Comparison of ENCODE assay signal across 18 cellular contexts in genomic region chr1:43660355-43660754, GRCh38. TPM values are rescaled to one million over a fixed set of nuclear protein-coding genes. Genes with fewer than 3 reads are reported as not detected.
DNase-seq lines count a peak whose midpoint lies in the region; ATAC-seq, FAIRE-seq and TF ChIP-seq lines count a peak whose summit lies in the region.
"Had no signal": no experiment of that assay in that cellular context is flagged by ENCODE, and none has a peak within 500 bp of the region (broad histone marks: within the 10 kb centered on the region; RNA-seq: fewer than 3 reads in every experiment).

No MANE protein-coding gene starts in this region.

- no peak for TF ChIP-seq EP300 in HepG2 (IDR thresholded peaks at IDR 0.05; ENCODE audit: low read depth in 2 of 2, low read length in 2 of 2)
- TF ChIP-seq EP300 in HepG2 (CRISPR knock-in tag; IDR thresholded peaks at IDR 0.05; ENCODE audit: borderline replicate concordance), result no peak

- H2AFZ ChIP-seq in HepG2 (ENCODE audit: low read length), result no peak overlapping the region

- H3K4me3 ChIP-seq in HUES6 (ENCODE audit: low read depth, low read length), result peak overlapping the region; percentile 36
- H3K4me3 ChIP-seq in iPS-18a (ENCODE audit: low read length), result peak overlapping the region; percentile 28
- no peak overlapping the region for H3K4me3 ChIP-seq in HepG2 (replicated peaks in 1 of 3; ENCODE audit: insufficient read depth in 1 of 3, low read depth in 2 of 3, low read length in 3 of 3)
- H3K4me3 ChIP-seq: BLaER1 treated with 17β-estradiol and CSF1 and Interleukin-3, amounts not matched to agents 10 nM and 100 nM; GM12878 had no signal

- POLR2A ChIA-PET in HepG2 (lab: Yijun Ruan, JAX), result no interaction called here

- no peak overlapping the region for H3K4me2 ChIP-seq in HepG2 (ENCODE audit: low read depth, low read length)
- H3K4me2 ChIP-seq: BLaER1 treated with 17β-estradiol and CSF1 and Interleukin-3, amounts not matched to agents 10 nM and 100 nM had no signal

- H3K27ac ChIP-seq in HUES6 (ENCODE audit: low read depth, low read length) (peak overlapping the region; percentile 82), caudate nucleus (ENCODE audit: low read depth, low read length) (peak overlapping the region; percentile 8), iPS-18a (ENCODE audit: low read length) (peak overlapping the region; percentile 48), HepG2 (ENCODE audit: extremely low read length, insufficient read depth, low read length) (no peak overlapping the region)
- H3K27ac ChIP-seq: BLaER1 treated with 17β-estradiol and CSF1 and Interleukin-3, amounts not matched to agents 10 nM and 100 nM had no signal

- no peaks in the 10 kb centered on the region for H3K9me3 Mint-ChIP-seq in activated naive CD8-positive, alpha-beta T cell treated with anti-CD3 and anti-CD28 coated beads for 36 hours
- H3K9me3 Mint-ChIP-seq: CD8-positive, alpha-beta memory T cell had no signal

- H3K79me2 ChIP-seq in HepG2 (ENCODE audit: insufficient read depth, low read length), result no peaks in the 10 kb centered on the region

- CTCF ChIA-PET in HepG2 (lab: Yijun Ruan, JAX; ENCODE audit: low intra/inter-chr PET ratio, low total read pairs), result no interaction called here

- H3K36me3 ChIP-seq in HUES6 (ENCODE audit: control insufficient read depth, insufficient read depth, low read length), result peaks cover 92% of the 10 kb centered on the region
- peaks cover 67% of the 10 kb centered on the region for H3K36me3 ChIP-seq in iPS-18a (ENCODE audit: control insufficient read depth, low read depth, low read length)
- H3K36me3 ChIP-seq in HepG2 (replicated peaks in 1 of 2; ENCODE audit: control insufficient read depth in 1 of 2, insufficient read depth in 2 of 2, low read length in 2 of 2), result peaks cover 23 to 84% of the 10 kb centered on the region in 2 experiments

- intact Hi-C loops in HepG2 (cut with micrococcal nuclease; ENCODE audit: unreplicated experiment), result no loop called here

- H3K27me3 Mint-ChIP-seq in activated naive CD8-positive, alpha-beta T cell treated with anti-CD3 and anti-CD28 coated beads for 36 hours, result no peaks in the 10 kb centered on the region
- H3K27me3 Mint-ChIP-seq: CD8-positive, alpha-beta memory T cell had no signal

- peaks cover 25% of the 10 kb centered on the region for H3K4me1 ChIP-seq in HUES6 (ENCODE audit: control insufficient read depth, insufficient read depth, low read length)
- H3K4me1 ChIP-seq in iPS-18a (ENCODE audit: control insufficient read depth, low read depth, low read length), result peaks cover 21% of the 10 kb centered on the region
- no peaks in the 10 kb centered on the region for H3K4me1 ChIP-seq in HepG2 (ENCODE audit: insufficient read depth, low read length)
- H3K4me1 ChIP-seq: BLaER1 treated with 17β-estradiol and CSF1 and Interleukin-3, amounts not matched to agents 10 nM and 100 nM had no signal

- no peak for TF ChIP-seq CTCF in HepG2 (CRISPR knock-in tag; IDR thresholded peaks at IDR 0.05)

- BruUV-seq in HepG2 (replicated peaks; lab: Mats Ljungman, UMichigan), result no TSS peak

- H3K4me3 Mint-ChIP-seq in activated naive CD8-positive, alpha-beta T cell treated with anti-CD3 and anti-CD28 coated beads for 36 hours, result no peak overlapping the region
- H3K4me3 Mint-ChIP-seq: CD8-positive, alpha-beta memory T cell had no signal

- peaks cover 27% of the 10 kb centered on the region for H3K36me3 Mint-ChIP-seq in activated naive CD8-positive, alpha-beta T cell treated with anti-CD3 and anti-CD28 coated beads for 36 hours

- no peak overlapping the region for H3K27ac Mint-ChIP-seq in activated naive CD8-positive, alpha-beta T cell treated with anti-CD3 and anti-CD28 coated beads for 36 hours

- H3K27me3 ChIP-seq in HUES6 (ENCODE audit: control insufficient read depth, insufficient read depth, low read length) (no peaks in the 10 kb centered on the region), iPS-18a (ENCODE audit: control insufficient read depth, insufficient read depth, low read length) (no peaks in the 10 kb centered on the region), HepG2 (ENCODE audit: control insufficient read depth in 1 of 2, insufficient read depth in 2 of 2, low read length in 2 of 2) (no peaks in the 10 kb centered on the region)
- H3K27me3 ChIP-seq: BLaER1 treated with 17β-estradiol and CSF1 and Interleukin-3, amounts not matched to agents 10 nM and 100 nM had no signal

- no peak for FAIRE-seq in HepG2 (lab: Jason Lieb, UNC)
- FAIRE-seq: A204.1, GM12878 had no signal

- peak overlapping the region; percentile 46 for H3K9ac ChIP-seq in HUES6 (ENCODE audit: low read length)
- no peak overlapping the region for H3K9ac ChIP-seq in iPS-18a (ENCODE audit: low read length)
- H3K9ac ChIP-seq in HepG2 (ENCODE audit: insufficient read depth, low read depth, low read length), result no peak overlapping the region
- H3K9ac ChIP-seq: BLaER1 treated with 17β-estradiol and CSF1 and Interleukin-3, amounts not matched to agents 10 nM and 100 nM had no signal

- in situ Hi-C loops in HepG2 (cut with HindIII; ENCODE audit: extremely low pct_ligation_motif_present, low pct_unique_long_range_greater_than_20kb), result no loop called here

- H3K9me3 ChIP-seq in HUES6 (ENCODE audit: control insufficient read depth, insufficient read depth, low read depth, low read length) (no peaks in the 10 kb centered on the region), iPS-18a (ENCODE audit: control insufficient read depth, low read depth, low read length) (no peaks in the 10 kb centered on the region), HepG2 (ENCODE audit: low read length) (no peaks in the 10 kb centered on the region)
- H3K9me3 ChIP-seq: BLaER1 treated with 17β-estradiol and CSF1 and Interleukin-3, amounts not matched to agents 10 nM and 100 nM had no signal

- TF ChIP-seq POLR2A in HepG2 (IDR thresholded peaks at IDR 0.05; ENCODE audit: insufficient read depth in 1 of 2, low read depth in 2 of 2, low read length in 2 of 2), result no peak

- peak; percentile 71 for DNase-seq in ELF-1 (ENCODE audit: low read depth, low spot score)
- DNase-seq in caudate nucleus (lab: John Stamatoyannopoulos, UW), result peak in 14 of 61 donors; percentile 3 to 82 (median 24)
- no peak for DNase-seq in HepG2 (ENCODE audit: low spot score)
- no peak for DNase-seq in activated naive CD8-positive, alpha-beta T cell treated with anti-CD3 and anti-CD28 coated beads for 36 hours
- DNase-seq: CD8-positive, alpha-beta memory T cell; DND-41; GDM1; NCI-H1436 treated with DMSO at 0.1 percent for 48 hours; NCI-H2029 treated with DMSO at 0.1 percent for 48 hours; NCI-H2171 treated with DMSO at 0.1 percent for 48 hours; NCI-H446 treated with DMSO at 0.1 percent for 48 hours had no signal

- ATAC-seq in GM19328 (IDR thresholded peaks at IDR 0.05; ENCODE audit: unreplicated experiment) (no peak), HepG2 (no peak)
- ATAC-seq: GM12878, Panc1 had no signal

- H3K4me1 Mint-ChIP-seq in activated naive CD8-positive, alpha-beta T cell treated with anti-CD3 and anti-CD28 coated beads for 36 hours, result peaks cover 10% of the 10 kb centered on the region

- WGBS in HepG2 (ENCODE audit: low lambda C conversion rate), result 99% methylated on average over 4 of the region's 4 CpGs

- H4K20me1 ChIP-seq in HepG2 (ENCODE audit: insufficient read depth, low read length), result no peaks in the 10 kb centered on the region

- no peak for TF ChIP-seq RAD21 in HepG2 (CRISPR knock-in tag; IDR thresholded peaks at IDR 0.05)

RNA-seq across cellular contexts. Expression of gene KDM4A, which starts 10.4 kb away (rescaled TPM):
- total RNA-seq in HepG2 (2016; rRNA removed; fragmentation: Illumina TruSeq; extraction: Trizol), result 20.9 and 27.4 TPM in 2 replicates
- total RNA-seq in HepG2 (2016; cell fraction: cytosol; rRNA removed; fragmentation: Illumina TruSeq; extraction: Trizol; ENCODE audit: low read depth), result 2.7 and 3.3 TPM in 2 replicates
- total RNA-seq in HepG2 (2016; cell fraction: insoluble cytoplasmic fraction; rRNA removed; fragmentation: Illumina TruSeq; extraction: Trizol), result 21.8 and 25.6 TPM in 2 replicates
- 7.4 and 7.7 TPM in 2 replicates for total RNA-seq in HepG2 (2016; cell fraction: membrane; rRNA removed; fragmentation: Illumina TruSeq; extraction: Trizol)
- total RNA-seq in HepG2 (2016; cell fraction: nucleus; rRNA removed; fragmentation: Illumina TruSeq; extraction: Trizol), result 17.4 and 18.8 TPM in 2 replicates
- 8.7 and 9.7 TPM in 2 replicates for polyA plus RNA-seq in HepG2 (2011; rRNA removed)
- polyA plus RNA-seq in HepG2 (2011; cell fraction: cytosol; rRNA removed), result 5.2 and 7.2 TPM in 2 replicates
- 7.6 and 9.7 TPM in 2 replicates for polyA plus RNA-seq in HepG2 (2011; cell fraction: nucleus; rRNA removed)
- polyA plus RNA-seq in HepG2 (2012), result 8.7 and 12.1 TPM in 2 replicates
- polyA plus RNA-seq in HepG2 (2016; cell fraction: cytosol; fragmentation: Illumina TruSeq; extraction: Trizol; ENCODE audit: low read depth), result 0.76 and 0.90 TPM in 2 replicates
- 15.7 and 20.7 TPM in 2 replicates for polyA plus RNA-seq in HepG2 (2016; cell fraction: insoluble cytoplasmic fraction; fragmentation: Illumina TruSeq; extraction: Trizol; ENCODE audit: low read depth)
- polyA plus RNA-seq in HepG2 (2016; cell fraction: membrane; fragmentation: Illumina TruSeq; extraction: Trizol; ENCODE audit: low read depth), result 2.3 and 2.4 TPM in 2 replicates
- polyA plus RNA-seq in HepG2 (2016; cell fraction: nucleus; fragmentation: Illumina TruSeq; extraction: Trizol; ENCODE audit: insufficient read depth, low read depth), result 15.9 and 19.8 TPM in 2 replicates
- 12.2 and 36.0 TPM in 2 replicates for polyA minus RNA-seq in HepG2 (2011; rRNA and poly(A)+ RNA removed; ENCODE audit: low replicate concordance)
- 5.9 and 8.2 TPM in 2 replicates for polyA minus RNA-seq in HepG2 (2011; cell fraction: cytosol; rRNA and poly(A)+ RNA removed)
- 22.1 and 29.7 TPM in 2 replicates for polyA minus RNA-seq in HepG2 (2011; cell fraction: nucleus; rRNA and poly(A)+ RNA removed)
- 10 to 100 TPM; 24.9 to 26.0 TPM for total RNA-seq in activated naive CD8-positive, alpha-beta T cell treated with anti-CD3 and anti-CD28 coated beads for 36 hours

RNA-seq across cellular contexts. Expression of gene ST3GAL3, which starts 47.0 kb away (rescaled TPM):
- 3.4 and 5.1 TPM in 2 replicates for total RNA-seq in HepG2 (2016; rRNA removed; fragmentation: Illumina TruSeq; extraction: Trizol)
- 5.4 and 6.6 TPM in 2 replicates for total RNA-seq in HepG2 (2016; cell fraction: cytosol; rRNA removed; fragmentation: Illumina TruSeq; extraction: Trizol; ENCODE audit: low read depth)
- 2.8 and 4.6 TPM in 2 replicates for total RNA-seq in HepG2 (2016; cell fraction: insoluble cytoplasmic fraction; rRNA removed; fragmentation: Illumina TruSeq; extraction: Trizol)
- total RNA-seq in HepG2 (2016; cell fraction: membrane; rRNA removed; fragmentation: Illumina TruSeq; extraction: Trizol), result 8.5 and 8.7 TPM in 2 replicates
- 11.8 and 11.9 TPM in 2 replicates for total RNA-seq in HepG2 (2016; cell fraction: nucleus; rRNA removed; fragmentation: Illumina TruSeq; extraction: Trizol)
- 7.1 and 8.1 TPM in 2 replicates for polyA plus RNA-seq in HepG2 (2011; rRNA removed)
- polyA plus RNA-seq in HepG2 (2011; cell fraction: cytosol; rRNA removed), result 7.1 and 7.2 TPM in 2 replicates
- 19.2 and 19.5 TPM in 2 replicates for polyA plus RNA-seq in HepG2 (2011; cell fraction: nucleus; rRNA removed)
- 8.2 and 8.6 TPM in 2 replicates for polyA plus RNA-seq in HepG2 (2012)
- polyA plus RNA-seq in HepG2 (2016; cell fraction: cytosol; fragmentation: Illumina TruSeq; extraction: Trizol; ENCODE audit: low read depth), result 4.9 and 5.7 TPM in 2 replicates
- polyA plus RNA-seq in HepG2 (2016; cell fraction: insoluble cytoplasmic fraction; fragmentation: Illumina TruSeq; extraction: Trizol; ENCODE audit: low read depth), result 4.6 and 5.3 TPM in 2 replicates
- 8.5 and 11.7 TPM in 2 replicates for polyA plus RNA-seq in HepG2 (2016; cell fraction: membrane; fragmentation: Illumina TruSeq; extraction: Trizol; ENCODE audit: low read depth)
- polyA plus RNA-seq in HepG2 (2016; cell fraction: nucleus; fragmentation: Illumina TruSeq; extraction: Trizol; ENCODE audit: insufficient read depth, low read depth), result 15.9 and 17.9 TPM in 2 replicates
- 14.7 and 20.2 TPM in 2 replicates for polyA minus RNA-seq in HepG2 (2011; rRNA and poly(A)+ RNA removed; ENCODE audit: low replicate concordance)
- polyA minus RNA-seq in HepG2 (2011; cell fraction: cytosol; rRNA and poly(A)+ RNA removed), result 7.6 and 9.7 TPM in 2 replicates
- polyA minus RNA-seq in HepG2 (2011; cell fraction: nucleus; rRNA and poly(A)+ RNA removed), result 20.2 and 21.6 TPM in 2 replicates
- 10 to 100 TPM in 1 of 2 experiments, 1 to 10 TPM in 1; 9.7 to 11.1 TPM for total RNA-seq in activated naive CD8-positive, alpha-beta T cell treated with anti-CD3 and anti-CD28 coated beads for 36 hours

Comparison
In these comparisons a context has a peak if more than half of its experiments do, and no peak if none do; other contexts are left out.
1. H3K4me3 ChIP-seq: peak in HUES6 (single experiment) and iPS-18a (single experiment); none in HepG2 (0 of 3).